Comparison of ENCODE assay signal across 19 cellular contexts in the genomic region with DNA sequence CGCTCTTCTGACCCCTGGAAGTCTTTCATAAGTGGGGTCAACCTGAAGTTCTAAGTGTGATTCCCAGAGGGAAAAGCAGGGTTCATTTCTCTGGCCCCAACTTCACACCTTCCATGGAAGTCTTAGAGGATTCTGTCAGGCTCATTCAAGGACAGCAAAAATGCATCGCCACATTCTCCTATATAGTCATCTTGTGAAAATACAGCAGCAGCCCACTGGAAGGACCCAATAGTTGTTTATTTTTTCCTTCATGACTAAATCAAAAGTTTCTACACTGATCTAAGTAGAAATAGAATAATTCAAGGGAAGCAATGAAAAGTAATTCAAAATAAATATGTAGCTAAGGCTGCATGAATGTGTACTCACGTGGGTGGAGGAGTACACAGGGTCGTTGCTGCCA. TPM values are rescaled to one million over a fixed set of nuclear protein-coding genes. Genes with fewer than 3 reads are reported as not detected.
DNase-seq lines count a peak whose midpoint lies in the region; ATAC-seq and TF ChIP-seq lines count a peak whose summit lies in the region.
"Had no signal": no experiment of that assay in that cellular context is flagged by ENCODE, and none has a peak within 500 bp of the region (broad histone marks: within the 10 kb centered on the region; RNA-seq: fewer than 3 reads in every experiment).

No MANE protein-coding gene starts in this region.

- H3K79me2 ChIP-seq in OCI-LY1 (ENCODE audit: insufficient read depth, low read length), result no peaks in the 10 kb centered on the region

- peaks cover 70% of the 10 kb centered on the region for H3K4me1 Mint-ChIP-seq in dendritic cell treated with granulocyte-macrophage colony-stimulating factor and Interleukin-4, amounts not matched to agents 40 ng/mL and 50 ng/mL, for 4 days (ENCODE audit: low read depth)

- H3K27ac Mint-ChIP-seq in dendritic cell treated with granulocyte-macrophage colony-stimulating factor and Interleukin-4, amounts not matched to agents 40 ng/mL and 50 ng/mL, for 4 days, result peak overlapping the region; percentile 55
- H3K27ac Mint-ChIP-seq: CD4-positive, alpha-beta memory T cell had no signal

- no peaks in the 10 kb centered on the region for H4K20me1 ChIP-seq in OCI-LY1 (ENCODE audit: insufficient read depth, low read length)

- no peak overlapping the region for H2AFZ ChIP-seq in OCI-LY1 (ENCODE audit: low read length)

- H3K36me3 ChIP-seq in OCI-LY1 (ENCODE audit: insufficient read depth, low read length), result no peaks in the 10 kb centered on the region
- H3K36me3 ChIP-seq in neutrophil, result no peaks in the 10 kb centered on the region
- H3K36me3 ChIP-seq in upper lobe of left lung, result no peaks in the 10 kb centered on the region

- no peaks in the 10 kb centered on the region for H3K9me2 ChIP-seq in OCI-LY1 (ENCODE audit: low read depth, low read length)
- H3K9me2 ChIP-seq: SK-N-SH had no signal

- WGBS in upper lobe of left lung, 2 donors, result 94 to 95% methylated on average over 4 of the region's 4 CpGs

- intact Hi-C loops in dendritic cell treated with granulocyte-macrophage colony-stimulating factor and Interleukin-4, amounts not matched to agents 40 ng/mL and 50 ng/mL, for 4 days (cut with micrococcal nuclease), result no loop called here

- H3K9me3 ChIP-seq in OCI-LY1 (ENCODE audit: low read length) (no peaks in the 10 kb centered on the region), neutrophil (no peaks in the 10 kb centered on the region), upper lobe of left lung (no peaks in the 10 kb centered on the region)
- H3K9me3 ChIP-seq: SK-N-SH had no signal

- H3F3A ChIP-seq in OCI-LY1 (ENCODE audit: insufficient read depth, low read length), result no peaks in the 10 kb centered on the region

- H3K4me1 ChIP-seq in OCI-LY1 (ENCODE audit: insufficient read depth, low read length, severe bottlenecking) (peaks cover 98% of the 10 kb centered on the region), neutrophil (ENCODE audit: control insufficient read depth in 1 of 2, insufficient read depth in 1 of 2, low read depth in 1 of 2, low read length in 1 of 2) (peaks cover 64 to 71% of the 10 kb centered on the region in 2 experiments), upper lobe of left lung (peaks cover 0 to 13% (median 10%) of the 10 kb centered on the region in 4 donors)

- peak overlapping the region; percentile 17; the same call in 1 of the 2 replicates for H3K9ac ChIP-seq in OCI-LY1 (ENCODE audit: low read length)
- H3K9ac ChIP-seq: BLaER1 treated with 17β-estradiol and CSF1 and Interleukin-3, amounts not matched to agents 10 nM and 100 nM; SK-N-SH had no signal

- peaks cover 25% of the 10 kb centered on the region for H3K36me3 Mint-ChIP-seq in dendritic cell treated with granulocyte-macrophage colony-stimulating factor and Interleukin-4, amounts not matched to agents 40 ng/mL and 50 ng/mL, for 4 days (ENCODE audit: low read depth)

- peaks cover 10% of the 10 kb centered on the region for H3K9me3 Mint-ChIP-seq in dendritic cell treated with granulocyte-macrophage colony-stimulating factor and Interleukin-4, amounts not matched to agents 40 ng/mL and 50 ng/mL, for 4 days

- H3K4me2 ChIP-seq in OCI-LY1 (ENCODE audit: low read length), result peak overlapping the region; percentile 22; the same call in 1 of the 2 replicates
- H3K4me2 ChIP-seq: SK-N-SH had no signal

- no peak for ATAC-seq in upper lobe of left lung (ENCODE audit: low FRiP score in 2 of 2)

- H3K4me3 ChIP-seq in OCI-LY1 (ENCODE audit: low read depth, low read length, poor library complexity, severe bottlenecking) (no peak overlapping the region), neutrophil (ENCODE audit: low read depth in 1 of 2, low read length in 1 of 2) (no peak overlapping the region), upper lobe of left lung (no peak overlapping the region)
- H3K4me3 ChIP-seq: BLaER1 treated with 17β-estradiol and CSF1 and Interleukin-3, amounts not matched to agents 10 nM and 100 nM had no signal

- TF ChIP-seq EP300 in upper lobe of left lung (IDR thresholded peaks at IDR 0.05), result no peak

- H3K27me3 ChIP-seq in OCI-LY1 (ENCODE audit: insufficient read depth, low read length) (no peaks in the 10 kb centered on the region), neutrophil (no peaks in the 10 kb centered on the region), upper lobe of left lung (no peaks in the 10 kb centered on the region)
- H3K27me3 ChIP-seq: BLaER1 treated with 17β-estradiol and CSF1 and Interleukin-3, amounts not matched to agents 10 nM and 100 nM had no signal

- TF ChIP-seq POLR2A in upper lobe of left lung (IDR thresholded peaks at IDR 0.05), result no peak
- TF ChIP-seq POLR2A in erythroblast (IDR thresholded peaks at IDR 0.05; ENCODE audit: low read length), result no peak

- no peak overlapping the region for H3K4me3 Mint-ChIP-seq in dendritic cell treated with granulocyte-macrophage colony-stimulating factor and Interleukin-4, amounts not matched to agents 40 ng/mL and 50 ng/mL, for 4 days
- H3K4me3 Mint-ChIP-seq: CD4-positive, alpha-beta memory T cell had no signal

- H3K27me3 Mint-ChIP-seq in dendritic cell treated with granulocyte-macrophage colony-stimulating factor and Interleukin-4, amounts not matched to agents 40 ng/mL and 50 ng/mL, for 4 days, result no peaks in the 10 kb centered on the region
- H3K27me3 Mint-ChIP-seq: CD4-positive, alpha-beta memory T cell had no signal

- DNase-seq in upper lobe of left lung (no peak), GF-D8 (lab: John Stamatoyannopoulos, UW) (no peak), erythroblast (lab: John Stamatoyannopoulos, UW) (no peak)
- DNase-seq: CD4-positive, alpha-beta memory T cell; COR-L47; EL; KG1; MM.1S; NCI-H1048; NCI-H1417; NCI-H1694; NCI-H2029 treated with DMSO at 0.1 percent for 48 hours; NCI-H526 treated with DMSO at 0.1 percent for 48 hours; SK-N-SH had no signal

- no peak for TF ChIP-seq CTCF in C4-2B (conservative IDR thresholded peaks at IDR 0.05)
- no peak for TF ChIP-seq CTCF in OCI-LY1 (IDR thresholded peaks at IDR 0.05; ENCODE audit: low read length)
- no peak for TF ChIP-seq CTCF in neutrophil (IDR thresholded peaks at IDR 0.05)
- TF ChIP-seq CTCF in upper lobe of left lung (IDR thresholded peaks at IDR 0.05), result no peak

- H3K27ac ChIP-seq in C4-2B (peak overlapping the region; percentile 59), OCI-LY1 (ENCODE audit: low read depth, low read length, poor library complexity, severe bottlenecking) (peak overlapping the region; percentile 96), neutrophil (peak overlapping the region; percentile 62), upper lobe of left lung (no peak overlapping the region)

RNA-seq across cellular contexts. Expression of a gene that starts 33.3 kb away (rescaled TPM):
- total RNA-seq in upper lobe of left lung, result 10 to 100 TPM in 4 of 6 donors, 1 to 10 TPM in 2; 5.9 to 25.1 (median 11.2) TPM

Comparison
In these comparisons a context has a peak if more than half of its experiments do, and no peak if none do; other contexts are left out.
1. H3K27ac ChIP-seq: peak in C4-2B (single experiment), OCI-LY1 (single experiment) and neutrophil (single experiment); none in upper lobe of left lung (0 of 4).